Comparison of ENCODE assay signal across 10 cellular contexts in genomic region chr1:53121319-53122172, GRCh38. TPM values are rescaled to one million over a fixed set of nuclear protein-coding genes. Genes with fewer than 3 reads are reported as not detected.
DNase-seq lines count a peak whose midpoint lies in the region; ATAC-seq and TF ChIP-seq lines count a peak whose summit lies in the region.
"Had no signal": no experiment of that assay in that cellular context is flagged by ENCODE, and none has a peak within 500 bp of the region (broad histone marks: within the 10 kb centered on the region; RNA-seq: fewer than 3 reads in every experiment).

No MANE protein-coding gene starts in this region.

- peak overlapping the region; percentile 80 for H2BK120ac ChIP-seq in mesenchymal stem cell (ENCODE audit: low read depth, low read length)
- no peak overlapping the region for H2BK120ac ChIP-seq in mesendoderm (ENCODE audit: low read depth, low read length)

- ATAC-seq in activated naive CD8-positive, alpha-beta T cell treated with anti-CD3 and anti-CD28 coated beads, Interleukin-2, amount 50 U/mL, for 24 hours: peak; percentile 59
- ATAC-seq in HG03520 (IDR thresholded peaks at IDR 0.05; ENCODE audit: unreplicated experiment) (no peak), HG02763 (IDR thresholded peaks at IDR 0.05; ENCODE audit: unreplicated experiment) (no peak), HG03108 (IDR thresholded peaks at IDR 0.05; ENCODE audit: unreplicated experiment) (no peak)

- H3K4me1 ChIP-seq in mesenchymal stem cell (ENCODE audit: control insufficient read depth, insufficient read depth, low read depth, low read length) (peaks cover 13% of the 10 kb centered on the region), mesendoderm (ENCODE audit: control insufficient read depth, low read depth, low read length) (peaks cover 6% of the 10 kb centered on the region)

- H4K8ac ChIP-seq in mesenchymal stem cell (ENCODE audit: low read length): peak overlapping the region; percentile 73
- no peak overlapping the region for H4K8ac ChIP-seq in mesendoderm (ENCODE audit: low read depth, low read length)

- H2BK5ac ChIP-seq in mesenchymal stem cell (ENCODE audit: low read depth, low read length, poor library complexity, severe bottlenecking): no peak overlapping the region
- H2BK5ac ChIP-seq in mesendoderm (ENCODE audit: low read length): no peak overlapping the region

- no peak overlapping the region for H2AK5ac ChIP-seq in mesenchymal stem cell (ENCODE audit: low read length, severe bottlenecking)
- no peak overlapping the region for H2AK5ac ChIP-seq in mesendoderm (ENCODE audit: low read length)

- no peak overlapping the region for H3K56ac ChIP-seq in mesendoderm (ENCODE audit: low read length)

- H3K4me3 Mint-ChIP-seq in activated naive CD8-positive, alpha-beta T cell treated with anti-CD3 and anti-CD28 coated beads, Interleukin-2, amount 50 U/mL, for 24 hours: no peak overlapping the region

- no peaks in the 10 kb centered on the region for H3K4me1 Mint-ChIP-seq in activated naive CD8-positive, alpha-beta T cell treated with anti-CD3 and anti-CD28 coated beads, Interleukin-2, amount 50 U/mL, for 24 hours

- H3K18ac ChIP-seq in mesenchymal stem cell (ENCODE audit: low read depth in 1 of 2, low read length in 2 of 2) (peak overlapping the region; percentile 82 to 84), mesendoderm (ENCODE audit: low read length) (no peak overlapping the region)

- TF ChIP-seq CTCF in AG10803 (conservative IDR thresholded peaks at IDR 0.05; ENCODE audit: low read length): no peak

- H2BK15ac ChIP-seq in mesenchymal stem cell (ENCODE audit: low read depth, poor library complexity, severe bottlenecking) (peak overlapping the region; percentile 85), mesendoderm (replicated peaks; ENCODE audit: low read depth) (no peak overlapping the region)

- no peak overlapping the region for H3K14ac ChIP-seq in mesenchymal stem cell (ENCODE audit: low read length in 2 of 2)

- H3K27ac ChIP-seq in mesenchymal stem cell (ENCODE audit: low read length, poor library complexity, severe bottlenecking) (no peak overlapping the region), mesendoderm (ENCODE audit: low read depth, low read length) (no peak overlapping the region)

- H2BK12ac ChIP-seq in mesenchymal stem cell (ENCODE audit: low read length in 2 of 2): peak overlapping the region; percentile 84 to 85

- no peaks in the 10 kb centered on the region for H3K79me2 ChIP-seq in mesendoderm (ENCODE audit: control insufficient read depth, insufficient read depth, low read length)

- H3K27me3 Mint-ChIP-seq in activated naive CD8-positive, alpha-beta T cell treated with anti-CD3 and anti-CD28 coated beads, Interleukin-2, amount 50 U/mL, for 24 hours: peaks cover 5% of the 10 kb centered on the region

- 62% methylated on average over 17 of the region's 18 CpGs for WGBS in mesenchymal stem cell
- WGBS in mesendoderm (ENCODE audit: extremely low coverage, insufficient coverage, low lambda C conversion rate): no CpG with 5 or more reads among the region's 18 CpGs

- H3K9me3 ChIP-seq in mesenchymal stem cell (ENCODE audit: control insufficient read depth, low read length): no peaks in the 10 kb centered on the region

- H2AFZ ChIP-seq in mesenchymal stem cell (ENCODE audit: low read depth, low read length): no peak overlapping the region

- H4K5ac ChIP-seq in mesendoderm (ENCODE audit: low read length): no peak overlapping the region

- H3K4me2 ChIP-seq in mesenchymal stem cell (ENCODE audit: low read length, poor library complexity, severe bottlenecking) (no peak overlapping the region), mesendoderm (ENCODE audit: low read length) (no peak overlapping the region)

- DNase-seq in AG10803 (ENCODE audit: low read depth): peak; percentile 70
- DNase-seq in HuH-7 (ENCODE audit: low spot score): peak; percentile 45
- DNase-seq in activated naive CD8-positive, alpha-beta T cell treated with anti-CD3 and anti-CD28 coated beads, Interleukin-2, amount 50 U/mL, for 24 hours: peak; percentile 15
- DNase-seq in mesenchymal stem cell: peak; percentile 33
- no peak for DNase-seq in mesendoderm
- DNase-seq: GDM1, NCI-H187 treated with DMSO at 0.1 percent for 48 hours had no signal

- H3K4me3 ChIP-seq in AG10803 (ENCODE audit: low read length) (no peak overlapping the region), mesenchymal stem cell (ENCODE audit: insufficient read depth in 1 of 2, low read depth in 1 of 2, low read length in 2 of 2) (no peak overlapping the region), mesendoderm (ENCODE audit: low read length) (no peak overlapping the region)

- H3K4ac ChIP-seq in mesenchymal stem cell (ENCODE audit: low read depth in 1 of 2, low read length in 2 of 2) (peak overlapping the region; percentile 47 to 91), mesendoderm (ENCODE audit: low read depth, low read length) (no peak overlapping the region)

- H3K79me1 ChIP-seq in mesenchymal stem cell (replicated peaks; ENCODE audit: low read length, poor library complexity, severe bottlenecking): no peaks in the 10 kb centered on the region
- no peaks in the 10 kb centered on the region for H3K79me1 ChIP-seq in mesendoderm (ENCODE audit: low read length)

- no peaks in the 10 kb centered on the region for H3K36me3 Mint-ChIP-seq in activated naive CD8-positive, alpha-beta T cell treated with anti-CD3 and anti-CD28 coated beads, Interleukin-2, amount 50 U/mL, for 24 hours (ENCODE audit: low read depth)

- H3K27ac Mint-ChIP-seq in activated naive CD8-positive, alpha-beta T cell treated with anti-CD3 and anti-CD28 coated beads, Interleukin-2, amount 50 U/mL, for 24 hours: no peak overlapping the region

- H3K9me3 Mint-ChIP-seq in activated naive CD8-positive, alpha-beta T cell treated with anti-CD3 and anti-CD28 coated beads, Interleukin-2, amount 50 U/mL, for 24 hours: no peaks in the 10 kb centered on the region

- peak overlapping the region; percentile 90 for H4K91ac ChIP-seq in mesenchymal stem cell (ENCODE audit: low read length)

- H3K9ac ChIP-seq in mesenchymal stem cell (ENCODE audit: low read length): peak overlapping the region; percentile 86
- no peak overlapping the region for H3K9ac ChIP-seq in mesendoderm (ENCODE audit: low read length)

- H3K27me3 ChIP-seq in mesenchymal stem cell (ENCODE audit: control insufficient read depth in 1 of 2, insufficient read depth in 1 of 2, low read length in 2 of 2): no peaks in the 10 kb centered on the region
- H3K27me3 ChIP-seq in mesendoderm (ENCODE audit: insufficient read depth, low read length, poor library complexity): no peaks in the 10 kb centered on the region

- no peak overlapping the region for H3K23ac ChIP-seq in mesenchymal stem cell (ENCODE audit: low read length in 2 of 2)
- no peak overlapping the region for H3K23ac ChIP-seq in mesendoderm (ENCODE audit: low read length)

- H3K36me3 ChIP-seq in mesenchymal stem cell (ENCODE audit: control insufficient read depth in 1 of 2, insufficient read depth in 2 of 2, low read depth in 1 of 2, low read length in 2 of 2) (no peaks in the 10 kb centered on the region), mesendoderm (ENCODE audit: control insufficient read depth, insufficient read depth, low read length) (no peaks in the 10 kb centered on the region)

RNA-seq across cellular contexts. Expression of gene SLC1A7, which starts 20.9 kb away (rescaled TPM):
- polyA plus RNA-seq in mesenchymal stem cell (2013, experiment 1 of 2): 2.3 TPM
- polyA plus RNA-seq in mesenchymal stem cell (2013, experiment 2 of 2): 2.2 TPM
- not detected for polyA plus RNA-seq in mesendoderm (2013, experiment 1 of 2)
- polyA plus RNA-seq in mesendoderm (2013, experiment 2 of 2): 0.01 TPM

RNA-seq across cellular contexts. Expression of gene PODN, which starts 59.5 kb away (rescaled TPM):
- polyA plus RNA-seq in mesenchymal stem cell (2013, experiment 1 of 2): 54.8 TPM
- 53.6 TPM for polyA plus RNA-seq in mesenchymal stem cell (2013, experiment 2 of 2)
- not detected for polyA plus RNA-seq in mesendoderm (2013, experiment 1 of 2)
- polyA plus RNA-seq in mesendoderm (2013, experiment 2 of 2): not detected
